In genomic region chr11:11155962-11156815, GRCh38 we compare ENCODE assay signal across 8 cellular contexts.
A peak's percentile ranks its signal among the peaks of the same experiment; 100 is the strongest.
DNase-seq lines count a peak whose midpoint lies in the region; ATAC-seq and TF ChIP-seq lines count a peak whose summit lies in the region.

No MANE protein-coding gene starts in this region.

- H3K4me1 Mint-ChIP-seq in CD14-positive monocyte, result no peaks in the 10 kb centered on the region

- H3K27ac ChIP-seq in gastroesophageal sphincter, result no peak overlapping the region

- H3K4me3 ChIP-seq in gastroesophageal sphincter, result no peak overlapping the region

- intact Hi-C loops in CD14-positive monocyte (cut with micrococcal nuclease) (no loop called here), posterior vena cava (cut with DNase I) (no loop called here)

- no peak for TF ChIP-seq EP300 in gastroesophageal sphincter (IDR thresholded peaks at IDR 0.05)

- no peaks in the 10 kb centered on the region for H3K4me1 ChIP-seq in gastroesophageal sphincter

- H3K4me3 Mint-ChIP-seq in CD14-positive monocyte, result no peak overlapping the region

- H3K27me3 Mint-ChIP-seq in CD14-positive monocyte (ENCODE audit: low read depth in 3 of 3), result peaks cover 0 to 5% (median 3%) of the 10 kb centered on the region in 3 donors

- TF ChIP-seq POLR2A in gastroesophageal sphincter (IDR thresholded peaks at IDR 0.05), result no peak

- H3K27ac Mint-ChIP-seq in CD14-positive monocyte, result peak overlapping the region in 2 of 7 donors; percentile 22 to 55

- no peaks in the 10 kb centered on the region for H3K27me3 ChIP-seq in gastroesophageal sphincter

- peak; percentile 52 for TF ChIP-seq CTCF in CD14-positive monocyte (IDR thresholded peaks at IDR 0.05)
- TF ChIP-seq CTCF in gastroesophageal sphincter (IDR thresholded peaks at IDR 0.05), result peak in 1 of 4 experiments; percentile 41

- H3K9me3 ChIP-seq in gastroesophageal sphincter, result peaks cover 0 to 7% (median 0%) of the 10 kb centered on the region in 3 donors

- no peaks in the 10 kb centered on the region for H3K36me3 Mint-ChIP-seq in CD14-positive monocyte

- H3K36me3 ChIP-seq in gastroesophageal sphincter, result no peaks in the 10 kb centered on the region

- WGBS in gastroesophageal sphincter (ENCODE audit: low coverage in 1 of 2), 2 donors, result 74 to 84% methylated on average over 6 to 18 of the region's 33 CpGs

- DNase-seq in CD14-positive monocyte (ENCODE audit: low spot score), result no peak
- peak; percentile 13 for DNase-seq in HT1080 (ENCODE audit: low read depth)
- peak; percentile 39 for DNase-seq in activated CD8-positive, alpha-beta memory T cell treated with anti-CD3 and anti-CD28 coated beads, Interleukin-2, amount 50 U/mL, for 4 hours
- peak; percentile 24 for DNase-seq in stimulated activated naive CD4-positive, alpha-beta T cell treated with Interleukin-2 at 50 U/mL for 16 hours (lab: John Stamatoyannopoulos, UW)
- no peak for DNase-seq in NCI-H524 (lab: John Stamatoyannopoulos, UW)
- no peak for DNase-seq in posterior vena cava (ENCODE audit: low spot score)

- peaks cover 0 to 9% (median 5%) of the 10 kb centered on the region in 7 donors for H3K9me3 Mint-ChIP-seq in CD14-positive monocyte

- peak; percentile 20 for ATAC-seq in gastroesophageal sphincter
- no peak for ATAC-seq in GM21825 (IDR thresholded peaks at IDR 0.05; ENCODE audit: unreplicated experiment)

Comparison
In these comparisons a context has a peak if more than half of its experiments do, and no peak if none do; other contexts are left out.
1. DNase-seq: peak in HT1080 (single experiment), activated CD8-positive, alpha-beta memory T cell treated with anti-CD3 and anti-CD28 coated beads, Interleukin-2, amount 50 U/mL, for 4 hours (single experiment) and stimulated activated naive CD4-positive, alpha-beta T cell treated with Interleukin-2 at 50 U/mL for 16 hours (single experiment); none in CD14-positive monocyte (single experiment), NCI-H524 (0 of 2) and posterior vena cava (single experiment).